In genomic region chr12:31316964-31317363, GRCh38 we compare ENCODE assay signal across 1 cellular context.
TF ChIP-seq lines count a peak whose summit lies in the region.

No MANE protein-coding gene starts in this region.

TF ChIP-seq in K562, 482 proteins besides CTCF, POLR2A, EP300 and RAD21 (continued from another document):
- TF ChIP-seq RERE (CRISPR knock-in tag; IDR thresholded peaks at IDR 0.05; ENCODE audit: borderline replicate concordance) (no peak), SFPQ (IDR thresholded peaks at IDR 0.05; ENCODE audit: low read depth, low read length) (no peak), HMBOX1 (IDR thresholded peaks at IDR 0.05) (no peak), ZNF445 (CRISPR knock-in tag; IDR thresholded peaks at IDR 0.05; ENCODE audit: low read depth) (no peak), HMG20B (CRISPR knock-in tag; IDR thresholded peaks at IDR 0.05) (no peak), CUX1 (CRISPR knock-in tag; IDR thresholded peaks at IDR 0.05) (no peak), MECOM (CRISPR knock-in tag; IDR thresholded peaks at IDR 0.05) (no peak), TOE1 (IDR thresholded peaks at IDR 0.05; ENCODE audit: borderline replicate concordance) (no peak), TOE1 (CRISPR knock-in tag; IDR thresholded peaks at IDR 0.05; ENCODE audit: borderline replicate concordance, low read depth) (no peak), KLF16 (IDR thresholded peaks at IDR 0.05) (no peak), NR2C2 (CRISPR knock-in tag; IDR thresholded peaks at IDR 0.05) (no peak), NR2C2 (tag; IDR thresholded peaks at IDR 0.05) (no peak), NR0B1 (IDR thresholded peaks at IDR 0.05; ENCODE audit: partially characterized antibody) (no peak), MXI1 (IDR thresholded peaks at IDR 0.05; ENCODE audit: low read depth, low read length) (no peak), ZNF212 (CRISPR knock-in tag; IDR thresholded peaks at IDR 0.05) (no peak), POLR2B (IDR thresholded peaks at IDR 0.05; ENCODE audit: low read depth, partially characterized antibody) (no peak), ZFP91 (CRISPR knock-in tag; IDR thresholded peaks at IDR 0.05) (no peak), PATZ1 (CRISPR knock-in tag; IDR thresholded peaks at IDR 0.05; ENCODE audit: borderline replicate concordance) (no peak), ZNF384 (IDR thresholded peaks at IDR 0.05; ENCODE audit: low read depth, low read length) (no peak)
